ENCODE assay signal across 10 cellular contexts in genomic region chr6:42260424-42260888, GRCh38. TPM values are rescaled to one million over a fixed set of nuclear protein-coding genes. Genes with fewer than 3 reads are reported as not detected.
DNase-seq lines count a peak whose midpoint lies in the region; ATAC-seq and TF ChIP-seq lines count a peak whose summit lies in the region.
"Had no signal": no experiment of that assay in that cellular context is flagged by ENCODE, and none has a peak within 500 bp of the region (broad histone marks: within the 10 kb centered on the region; RNA-seq: fewer than 3 reads in every experiment).

No MANE protein-coding gene starts in this region.

- H3K36me3 Mint-ChIP-seq in progenitor cell of endocrine pancreas (ENCODE audit: insufficient read depth), result peaks cover 4% of the 10 kb centered on the region

- intact Hi-C loops in right cardiac atrium (cut with DNase I), result loop anchor here in 2 of 4 donors (10.0 kb wide), 1 partner anchor 274 kb away; no protein-coding TSS in a partner anchor

- no peaks in the 10 kb centered on the region for H3K36me3 ChIP-seq in SJCRH30
- H3K36me3 ChIP-seq in thymus (ENCODE audit: control insufficient read depth, insufficient read depth), result peaks cover 41% of the 10 kb centered on the region

- H3K27ac ChIP-seq in SJCRH30, result no peak overlapping the region
- no peak overlapping the region for H3K27ac ChIP-seq in right cardiac atrium (ENCODE audit: low read length)
- peak overlapping the region; percentile 11 for H3K27ac ChIP-seq in thymus (ENCODE audit: low read depth)

- peak overlapping the region; percentile 42 for H3K4me3 ChIP-seq in SJCRH30
- H3K4me3 ChIP-seq in right cardiac atrium (ENCODE audit: low read length), result no peak overlapping the region
- H3K4me3 ChIP-seq in thymus (ENCODE audit: low read length), result no peak overlapping the region
- H3K4me3 ChIP-seq: esophagus squamous epithelium had no signal

- H3K27me3 ChIP-seq in SJCRH30 (no peaks in the 10 kb centered on the region), right cardiac atrium (ENCODE audit: control insufficient read depth, insufficient read depth) (no peaks in the 10 kb centered on the region), thymus (ENCODE audit: control insufficient read depth, insufficient read depth) (no peaks in the 10 kb centered on the region)
- H3K27me3 ChIP-seq: esophagus squamous epithelium had no signal

- ATAC-seq in right cardiac atrium, result peak; percentile 62 to 68

- DNase-seq in activated CD4-positive, alpha-beta T cell treated with anti-CD3 and anti-CD28 coated beads for 48 hours, result peak; percentile 13
- no peak for DNase-seq in activated CD4-positive, alpha-beta T cell treated with anti-CD3 and anti-CD28 coated beads for 1 hour
- peak; percentile 68 to 74 for DNase-seq in SJCRH30
- peak in 1 of 3 donors; percentile 67 for DNase-seq in right cardiac atrium
- no peak for DNase-seq in kidney glomerular epithelial cell (lab: John Stamatoyannopoulos, UW)
- DNase-seq in effector CD8-positive, alpha-beta T cell (lab: John Stamatoyannopoulos, UW), result no peak
- no peak for DNase-seq in progenitor cell of endocrine pancreas (ENCODE audit: low spot score, unreplicated experiment)
- DNase-seq: esophagus squamous epithelium had no signal

- H3K4me1 Mint-ChIP-seq in progenitor cell of endocrine pancreas (ENCODE audit: low read depth), result no peaks in the 10 kb centered on the region

- WGBS in right cardiac atrium, result 75% methylated on average over 7 of the region's 7 CpGs
- 96% methylated on average over 7 of the region's 7 CpGs for WGBS in thymus

- no peaks in the 10 kb centered on the region for H3K9me3 Mint-ChIP-seq in progenitor cell of endocrine pancreas (ENCODE audit: low read depth)
- H3K9me3 Mint-ChIP-seq: neural crest cell had no signal

- no peak overlapping the region for H3K27ac Mint-ChIP-seq in progenitor cell of endocrine pancreas

- H3K4me3 Mint-ChIP-seq in progenitor cell of endocrine pancreas (ENCODE audit: low read depth), result no peak overlapping the region
- H3K4me3 Mint-ChIP-seq: neural crest cell had no signal

- TF ChIP-seq CTCF in progenitor cell of endocrine pancreas (IDR thresholded peaks at IDR 0.05; ENCODE audit: unreplicated experiment), result no peak

- H3K4me1 ChIP-seq in SJCRH30 (no peaks in the 10 kb centered on the region), right cardiac atrium (ENCODE audit: control insufficient read depth, insufficient read depth, low read length) (peaks cover 7% of the 10 kb centered on the region), thymus (ENCODE audit: control insufficient read depth, insufficient read depth, low read length) (no peaks in the 10 kb centered on the region)

- H3K9me3 ChIP-seq in SJCRH30 (replicated peaks), result no peaks in the 10 kb centered on the region
- no peaks in the 10 kb centered on the region for H3K9me3 ChIP-seq in right cardiac atrium (ENCODE audit: control insufficient read depth, low read length)
- H3K9me3 ChIP-seq in thymus (ENCODE audit: control insufficient read depth), result no peaks in the 10 kb centered on the region
- H3K9me3 ChIP-seq: esophagus squamous epithelium had no signal

- H3K27me3 Mint-ChIP-seq in progenitor cell of endocrine pancreas, result no peaks in the 10 kb centered on the region

RNA-seq across cellular contexts. Expression of gene MRPS10, which starts 42.8 kb away (rescaled TPM):
- 57.2 and 59.5 TPM in 2 replicates for total RNA-seq in SJCRH30 (2014; rRNA removed; shearing (Covaris generic))
- total RNA-seq in right cardiac atrium (10 to 100 TPM; 39.0 to 46.1 (median 42.0) TPM), progenitor cell of endocrine pancreas (22.0 and 22.5 TPM in 2 replicates)
- polyA plus RNA-seq in right cardiac atrium (41.8 TPM), thymus (27.6 TPM)

Comparison
In these comparisons a context has a peak if more than half of its experiments do, and no peak if none do; other contexts are left out.
1. DNase-seq: peak in activated CD4-positive, alpha-beta T cell treated with anti-CD3 and anti-CD28 coated beads for 48 hours (single experiment) and SJCRH30 (2 of 2); none in activated CD4-positive, alpha-beta T cell treated with anti-CD3 and anti-CD28 coated beads for 1 hour (single experiment), kidney glomerular epithelial cell (single experiment), effector CD8-positive, alpha-beta T cell (single experiment) and progenitor cell of endocrine pancreas (single experiment).